Comparison of ENCODE assay signal across 15 cellular contexts in the genomic region with DNA sequence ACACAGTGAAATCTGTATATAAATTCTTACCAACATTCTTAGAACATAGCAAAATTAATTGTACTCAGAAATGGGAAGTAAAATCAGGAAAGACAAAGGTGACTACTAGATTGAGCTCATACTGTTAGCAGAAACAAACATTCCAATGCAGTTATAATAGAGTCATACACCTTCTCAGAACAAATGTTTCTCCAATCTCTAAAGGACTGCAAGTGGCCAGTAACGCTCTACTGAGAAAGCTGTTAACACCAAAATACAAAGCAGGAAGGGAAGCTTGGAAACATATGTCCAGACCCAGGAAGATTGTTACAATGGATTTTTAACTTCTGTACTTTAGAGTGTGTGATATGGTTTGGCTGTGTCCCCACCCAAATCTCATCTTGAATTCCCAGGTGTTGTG.
DNase-seq lines count a peak whose midpoint lies in the region; ATAC-seq, FAIRE-seq and TF ChIP-seq lines count a peak whose summit lies in the region.
"Had no signal": no experiment of that assay in that cellular context is flagged by ENCODE, and none has a peak within 500 bp of the region (broad histone marks: within the 10 kb centered on the region; RNA-seq: fewer than 3 reads in every experiment).

No MANE protein-coding gene starts in this region.

- no peak for TF ChIP-seq CTCF in left lung (IDR thresholded peaks at IDR 0.05)

- H4K20me1 ChIP-seq in BLaER1 treated with 17β-estradiol and CSF1 and Interleukin-3, amounts not matched to agents 10 nM and 100 nM = peaks cover 0 to 11% (median 0%) of the 10 kb centered on the region in 11 experiments; a peak in 4 of 22 replicates

- H3K4me2 ChIP-seq in BLaER1 treated with 17β-estradiol and CSF1 and Interleukin-3, amounts not matched to agents 10 nM and 100 nM = peak overlapping the region; percentile 10 to 55 (median 47); a peak in 17 of 22 replicates
- H3K4me2 ChIP-seq: GM23338, SK-N-SH had no signal

- no peaks in the 10 kb centered on the region for H3K4me1 Mint-ChIP-seq in stimulated activated effector memory CD8-positive, alpha-beta T cell treated with anti-CD3 and anti-CD28 coated beads, Interleukin-12 subunit alpha, Interleukin-12 subunit beta, amount 100 ng/mL, for 72 hours
- H3K4me1 Mint-ChIP-seq: CD4-positive, alpha-beta memory T cell had no signal

- peak; percentile 75 for ATAC-seq in left lung
- ATAC-seq in stimulated activated effector memory CD8-positive, alpha-beta T cell treated with anti-CD3 and anti-CD28 coated beads, Interleukin-12 subunit alpha, Interleukin-12 subunit beta, amount 100 ng/mL, for 72 hours = no peak

- H3K27ac ChIP-seq in BLaER1 treated with 17β-estradiol and CSF1 and Interleukin-3, amounts not matched to agents 10 nM and 100 nM = peak overlapping the region in 3 of 11 experiments; percentile 4 to 41 (median 22); a peak in 1 of 22 replicates
- no peak overlapping the region for H3K27ac ChIP-seq in left lung

- no peak overlapping the region for H3K9ac ChIP-seq in BLaER1 treated with 17β-estradiol and CSF1 and Interleukin-3, amounts not matched to agents 10 nM and 100 nM
- H3K9ac ChIP-seq: SK-N-SH had no signal

- no peaks in the 10 kb centered on the region for H3K36me3 Mint-ChIP-seq in stimulated activated effector memory CD8-positive, alpha-beta T cell treated with anti-CD3 and anti-CD28 coated beads, Interleukin-12 subunit alpha, Interleukin-12 subunit beta, amount 100 ng/mL, for 72 hours
- H3K36me3 Mint-ChIP-seq: CD4-positive, alpha-beta memory T cell had no signal

- no peak overlapping the region for H3K27ac Mint-ChIP-seq in stimulated activated effector memory CD8-positive, alpha-beta T cell treated with anti-CD3 and anti-CD28 coated beads, Interleukin-12 subunit alpha, Interleukin-12 subunit beta, amount 100 ng/mL, for 72 hours
- H3K27ac Mint-ChIP-seq: CD4-positive, alpha-beta memory T cell had no signal

- H3K4me3 ChIP-seq in BLaER1 treated with 17β-estradiol and CSF1 and Interleukin-3, amounts not matched to agents 10 nM and 100 nM = no peak overlapping the region
- H3K4me3 ChIP-seq in left lung = no peak overlapping the region
- H3K4me3 ChIP-seq: GM23338, K562 had no signal

- intact Hi-C loops in left lung (cut with DNase I) = loop anchor here in 1 of 2 donors (5.0 kb wide), 1 partner anchor 276 kb away; no protein-coding TSS in a partner anchor

- H3K9me3 Mint-ChIP-seq in stimulated activated effector memory CD8-positive, alpha-beta T cell treated with anti-CD3 and anti-CD28 coated beads, Interleukin-12 subunit alpha, Interleukin-12 subunit beta, amount 100 ng/mL, for 72 hours = peaks cover 2% of the 10 kb centered on the region
- H3K9me3 Mint-ChIP-seq: GM23338 had no signal

- FAIRE-seq in RCC 7860 (lab: Jason Lieb, UNC) = no peak
- FAIRE-seq: D721Med, K562 had no signal

- DNase-seq in RCC 7860 (ENCODE audit: low spot score) (peak; percentile 11), left lung (no peak), renal cortical epithelial cell (ENCODE audit: low read depth) (peak; percentile 68), 8988T (no peak)
- no peak for DNase-seq in stimulated activated effector memory CD8-positive, alpha-beta T cell treated with anti-CD3 and anti-CD28 coated beads, Interleukin-12 subunit alpha, Interleukin-12 subunit beta, amount 100 ng/mL, for 72 hours (ENCODE audit: low spot score in 2 of 2)
- no peak for DNase-seq in activated naive CD4-positive, alpha-beta T cell (lab: John Stamatoyannopoulos, UW)
- DNase-seq: DMS79, NCI-H1417 treated with DMSO at 0.1 percent for 48 hours, NCI-H510A had no signal

- peaks cover 8 to 51% (median 44%) of the 10 kb centered on the region in 10 experiments; a peak in 19 of 20 replicates for H3K4me1 ChIP-seq in BLaER1 treated with 17β-estradiol and CSF1 and Interleukin-3, amounts not matched to agents 10 nM and 100 nM
- peaks cover 0 to 7% of the 10 kb centered on the region in 2 donors for H3K4me1 ChIP-seq in left lung

- H3K27me3 ChIP-seq in BLaER1 treated with 17β-estradiol and CSF1 and Interleukin-3, amounts not matched to agents 10 nM and 100 nM = no peaks in the 10 kb centered on the region
- H3K27me3 ChIP-seq in left lung = no peaks in the 10 kb centered on the region

- no peak overlapping the region for H3K4me3 Mint-ChIP-seq in stimulated activated effector memory CD8-positive, alpha-beta T cell treated with anti-CD3 and anti-CD28 coated beads, Interleukin-12 subunit alpha, Interleukin-12 subunit beta, amount 100 ng/mL, for 72 hours
- H3K4me3 Mint-ChIP-seq: CD4-positive, alpha-beta memory T cell; GM23338 had no signal

- 0 out of 22 replicates have a peak, but pooled peaks cover 0 to 4% (median 0%) of the 10 kb centered on the region in 11 experiments for H3K9me3 ChIP-seq in BLaER1 treated with 17β-estradiol and CSF1 and Interleukin-3, amounts not matched to agents 10 nM and 100 nM (replicated peaks in 1 of 11)
- no peaks in the 10 kb centered on the region for H3K9me3 ChIP-seq in left lung
- H3K9me3 ChIP-seq: SK-N-SH had no signal

- peaks cover 0 to 4% (median under 1%) of the 10 kb centered on the region in 11 experiments; a peak in 5 of 22 replicates for H3K36me3 ChIP-seq in BLaER1 treated with 17β-estradiol and CSF1 and Interleukin-3, amounts not matched to agents 10 nM and 100 nM
- H3K36me3 ChIP-seq in left lung = no peaks in the 10 kb centered on the region

Comparison
In these comparisons a context has a peak if more than half of its experiments do, and no peak if none do; other contexts are left out.
1. DNase-seq: peak in RCC 7860 (single experiment) and renal cortical epithelial cell (single experiment); none in left lung (0 of 2), stimulated activated effector memory CD8-positive, alpha-beta T cell treated with anti-CD3 and anti-CD28 coated beads, Interleukin-12 subunit alpha, Interleukin-12 subunit beta, amount 100 ng/mL, for 72 hours (0 of 2), activated naive CD4-positive, alpha-beta T cell (0 of 4) and 8988T (single experiment).